Comparison of ENCODE assay signal across 18 cellular contexts in the genomic region with DNA sequence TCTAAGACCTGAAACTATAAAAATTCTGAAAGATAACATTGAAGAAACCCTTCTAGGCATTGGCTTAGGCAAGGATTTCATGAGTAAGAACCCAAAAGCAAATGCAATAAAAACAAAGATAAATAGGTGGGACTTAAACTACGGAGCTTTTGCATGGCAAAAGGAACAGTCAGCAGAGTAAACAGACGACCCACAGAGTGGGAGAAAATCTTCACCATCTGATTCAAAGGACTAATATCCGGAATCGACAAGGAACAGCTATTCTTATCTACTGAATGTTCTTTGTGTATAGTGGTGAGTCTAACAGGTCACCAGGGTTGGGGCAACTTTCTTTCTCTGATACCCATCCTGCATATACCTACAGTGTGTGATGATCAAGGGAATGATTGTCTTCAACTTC.
"Had no signal": no experiment of that assay in that cellular context is flagged by ENCODE, and none has a peak within 500 bp of the region (broad histone marks: within the 10 kb centered on the region; RNA-seq: fewer than 3 reads in every experiment).

No MANE protein-coding gene starts in this region.

- H3K4me3 ChIP-seq: esophagus muscularis mucosa, gastrocnemius medialis, heart right ventricle, lung had no signal

- H3K9me3 ChIP-seq: esophagus muscularis mucosa, gastrocnemius medialis had no signal

- H3K27ac ChIP-seq: epithelial cell of prostate, esophagus muscularis mucosa, gastrocnemius medialis, heart right ventricle had no signal

- H3K36me3 ChIP-seq: esophagus muscularis mucosa, gastrocnemius medialis had no signal

- DNase-seq: effector memory CD4-positive, alpha-beta T cell; gastrocnemius medialis; heart right ventricle; hypothalamus; left colon; left ventricle myocardium superior; mesenchymal stem cell; naive B cell; posterior cingulate gyrus; right cardiac atrium; small intestine; stimulated activated CD4-positive, alpha-beta T cell treated with anti-CD3 and anti-CD28 coated beads, Interleukin-12 subunit alpha, Interleukin-12 subunit beta, amount 100 ng/mL, for 4 hours; stimulated activated CD4-positive, alpha-beta T cell treated with anti-CD3 and anti-CD28 coated beads, Interleukin-2, amount 100 ng/mL, for 48 hours; stimulated activated naive CD4-positive, alpha-beta T cell treated with Interleukin-2 at 50 U/mL for 16 hours; trophoblast cell had no signal

- ATAC-seq: gastrocnemius medialis, heart right ventricle, left colon, left ventricle myocardium superior, right cardiac atrium had no signal

- H3K27me3 ChIP-seq: esophagus muscularis mucosa, gastrocnemius medialis, heart right ventricle had no signal
